In genomic region chr1:55213029-55213884, GRCh38 we compare ENCODE assay signal across 8 cellular contexts. TPM values are rescaled to one million over a fixed set of nuclear protein-coding genes. Genes with fewer than 3 reads are reported as not detected.
DNase-seq lines count a peak whose midpoint lies in the region; ATAC-seq and TF ChIP-seq lines count a peak whose summit lies in the region.

No MANE protein-coding gene starts in this region.

- in situ Hi-C loops in astrocyte of the cerebellum (cut with HindIII; ENCODE audit: low sequenced_read_pairs), result no loop called here

- DNase-seq in AG09309 (ENCODE audit: low read depth), result no peak
- DNase-seq in HT-29 (ENCODE audit: low spot score), result peak; percentile 33
- no peak for DNase-seq in astrocyte of the cerebellum (ENCODE audit: low read depth)
- peak; percentile 28 for DNase-seq in medulla oblongata (ENCODE audit: extremely low spot score)
- no peak for DNase-seq in vagina (ENCODE audit: extremely low spot score in 2 of 2)
- no peak for DNase-seq in posterior vena cava (ENCODE audit: low spot score)
- DNase-seq in NCI-H345 treated with DMSO at 0.1 percent for 48 hours (lab: John Stamatoyannopoulos, UW; ENCODE audit: unreplicated experiment), result no peak

- H3K4me1 ChIP-seq in vagina, result peaks cover 71% of the 10 kb centered on the region

- ATAC-seq in GM19395 (IDR thresholded peaks at IDR 0.05; ENCODE audit: unreplicated experiment), result no peak

- H3K9me3 ChIP-seq in vagina, result no peaks in the 10 kb centered on the region

- no peak for TF ChIP-seq POLR2A in vagina (IDR thresholded peaks at IDR 0.05)

- TF ChIP-seq CTCF in AG09309 (IDR thresholded peaks at IDR 0.05; ENCODE audit: control insufficient read depth, insufficient read depth, low read depth, low read length, missing control alignments) (no peak), astrocyte of the cerebellum (IDR thresholded peaks at IDR 0.05; ENCODE audit: low read depth, low read length, missing control alignments) (no peak), vagina (IDR thresholded peaks at IDR 0.05) (no peak)

- peak overlapping the region; percentile 81 for H3K4me3 ChIP-seq in AG09309 (ENCODE audit: control insufficient read depth, low read depth, low read length)
- H3K4me3 ChIP-seq in astrocyte of the cerebellum (ENCODE audit: low read depth, low read length), result peak overlapping the region; percentile 79
- H3K4me3 ChIP-seq in vagina, result peak overlapping the region; percentile 88 to 92

- peak overlapping the region; percentile 98 for H3K27ac ChIP-seq in vagina

- no peaks in the 10 kb centered on the region for H3K27me3 ChIP-seq in vagina

- no peaks in the 10 kb centered on the region for H3K36me3 ChIP-seq in vagina

- intact Hi-C loops in vagina (cut with DNase I) (no loop called here), posterior vena cava (cut with DNase I) (loop anchor here in 1 of 2 donors (10.0 kb wide), 1 partner anchor 62 kb away; no protein-coding TSS in a partner anchor)

RNA-seq across cellular contexts. Expression of gene USP24, which starts 1.9 kb away (rescaled TPM):
- total RNA-seq in HT-29 (2014; rRNA removed; shearing (Covaris generic)), result 27.2 and 28.4 TPM in 2 replicates
- total RNA-seq in vagina, result 35.8 TPM
- 10 to 100 TPM; 31.5 to 35.1 TPM for total RNA-seq in posterior vena cava

Comparison
In these comparisons a context has a peak if more than half of its experiments do, and no peak if none do; other contexts are left out.
1. DNase-seq: peak in HT-29 (single experiment) and medulla oblongata (single experiment); none in AG09309 (single experiment), astrocyte of the cerebellum (single experiment), vagina (0 of 2), posterior vena cava (single experiment) and NCI-H345 treated with DMSO at 0.1 percent for 48 hours (single experiment).
2. Peak in every context shown above with its lines, with median percentiles within 50 percentile points of each other: H3K4me3 ChIP-seq.